Comparison of ENCODE assay signal across 9 cellular contexts in the genomic region with DNA sequence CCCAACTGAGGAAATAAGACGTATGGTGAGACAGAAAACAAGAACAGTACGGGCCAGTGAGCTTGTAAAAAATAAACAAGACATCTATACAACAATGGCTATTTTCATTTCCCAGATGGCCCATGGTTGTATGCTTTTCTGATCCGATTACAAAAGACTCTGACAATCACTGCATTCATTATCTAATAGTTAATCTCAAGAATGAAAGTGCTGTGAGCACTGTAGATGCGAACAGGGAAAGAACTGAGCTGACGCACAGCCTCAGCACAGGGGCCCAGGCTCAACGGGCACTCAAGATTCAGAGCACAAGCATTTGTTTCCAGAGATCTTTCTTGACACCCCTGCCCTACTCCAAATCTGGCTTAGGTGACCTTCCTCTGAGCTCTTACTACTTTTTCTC. TPM values are rescaled to one million over a fixed set of nuclear protein-coding genes. Genes with fewer than 3 reads are reported as not detected.
DNase-seq lines count a peak whose midpoint lies in the region; ATAC-seq and TF ChIP-seq lines count a peak whose summit lies in the region.
"Had no signal": no experiment of that assay in that cellular context is flagged by ENCODE, and none has a peak within 500 bp of the region (broad histone marks: within the 10 kb centered on the region; RNA-seq: fewer than 3 reads in every experiment).

No MANE protein-coding gene starts in this region.

- DNase-seq in neural crest cell (ENCODE audit: low read depth, low spot score) (no peak), OCI-M1 (lab: John Stamatoyannopoulos, UW) (no peak), GM13977 (ENCODE audit: low spot score) (no peak), activated gamma-delta T cell (lab: John Stamatoyannopoulos, UW) (no peak)
- no peak for DNase-seq in stimulated activated naive CD8-positive, alpha-beta T cell treated with anti-CD3 and anti-CD28 coated beads, Interleukin-15, Interleukin-2, amounts not matched to agents 100 U/mL and 50 U/mL, for 24 hours
- DNase-seq: NCI-H2227 treated with DMSO at 0.1 percent for 48 hours had no signal

- peak overlapping the region; percentile 61 for H3K4me3 Mint-ChIP-seq in dendritic cell treated with granulocyte-macrophage colony-stimulating factor and Interleukin-4, amounts not matched to agents 40 ng/mL and 50 ng/mL, for 4 days
- peak overlapping the region; percentile 5 for H3K4me3 Mint-ChIP-seq in neural crest cell

- no peak overlapping the region for H3K4me3 ChIP-seq in BLaER1

- no peaks in the 10 kb centered on the region for H3K9me3 Mint-ChIP-seq in dendritic cell treated with granulocyte-macrophage colony-stimulating factor and Interleukin-4, amounts not matched to agents 40 ng/mL and 50 ng/mL, for 4 days
- H3K9me3 Mint-ChIP-seq in neural crest cell, result no peaks in the 10 kb centered on the region

- H3K36me3 Mint-ChIP-seq in dendritic cell treated with granulocyte-macrophage colony-stimulating factor and Interleukin-4, amounts not matched to agents 40 ng/mL and 50 ng/mL, for 4 days (ENCODE audit: low read depth), result peaks cover 96% of the 10 kb centered on the region
- peaks cover 8% of the 10 kb centered on the region for H3K36me3 Mint-ChIP-seq in neural crest cell (ENCODE audit: low read depth)

- in situ Hi-C loops in GM13977 (cut with MboI; ENCODE audit: low pct_unique_long_range_greater_than_20kb, low sequenced_read_pairs, unreplicated experiment), result no loop called here

- no peaks in the 10 kb centered on the region for H3K27me3 ChIP-seq in BLaER1

- H4K20me1 ChIP-seq in BLaER1, result peaks cover 84% of the 10 kb centered on the region

- H3K36me3 ChIP-seq in BLaER1, result peaks cover 68% of the 10 kb centered on the region

- intact Hi-C loops in dendritic cell treated with granulocyte-macrophage colony-stimulating factor and Interleukin-4, amounts not matched to agents 40 ng/mL and 50 ng/mL, for 4 days (cut with micrococcal nuclease), result no loop called here

- H3K4me2 ChIP-seq in BLaER1, result peak overlapping the region; percentile 63

- peak; percentile 46 for ATAC-seq in HG03066 (IDR thresholded peaks at IDR 0.05; ENCODE audit: low read depth, unreplicated experiment)
- ATAC-seq in stimulated activated naive CD8-positive, alpha-beta T cell treated with anti-CD3 and anti-CD28 coated beads, Interleukin-15, Interleukin-2, amounts not matched to agents 100 U/mL and 50 U/mL, for 24 hours, result no peak

- peaks cover 79% of the 10 kb centered on the region for H3K4me1 Mint-ChIP-seq in dendritic cell treated with granulocyte-macrophage colony-stimulating factor and Interleukin-4, amounts not matched to agents 40 ng/mL and 50 ng/mL, for 4 days (ENCODE audit: low read depth)
- peaks cover 43% of the 10 kb centered on the region for H3K4me1 Mint-ChIP-seq in neural crest cell

- peak overlapping the region; percentile 26; the same call in 1 of the 2 replicates for H3K9ac ChIP-seq in BLaER1

- H3K9me3 ChIP-seq in BLaER1, result no peaks in the 10 kb centered on the region

- no peak for TF ChIP-seq CTCF in neural crest cell (conservative IDR thresholded peaks at IDR 0.05)
- no peak for TF ChIP-seq CTCF in GM13977 (IDR thresholded peaks at IDR 0.05; ENCODE audit: extremely low read depth, insufficient read depth, missing control alignments)

- peaks cover 54% of the 10 kb centered on the region for H3K4me1 ChIP-seq in BLaER1

- H3K27ac ChIP-seq in BLaER1, result no peak overlapping the region

- H3K27me3 Mint-ChIP-seq in dendritic cell treated with granulocyte-macrophage colony-stimulating factor and Interleukin-4, amounts not matched to agents 40 ng/mL and 50 ng/mL, for 4 days, result no peaks in the 10 kb centered on the region
- no peaks in the 10 kb centered on the region for H3K27me3 Mint-ChIP-seq in neural crest cell (ENCODE audit: low read depth)

- peak overlapping the region; percentile 83 for H3K27ac Mint-ChIP-seq in dendritic cell treated with granulocyte-macrophage colony-stimulating factor and Interleukin-4, amounts not matched to agents 40 ng/mL and 50 ng/mL, for 4 days
- H3K27ac Mint-ChIP-seq in neural crest cell (ENCODE audit: unreplicated experiment), result no peak overlapping the region

RNA-seq across cellular contexts. Expression of a gene that starts 6.9 kb away (rescaled TPM):
- total RNA-seq in neural crest cell, result 18.6 and 20.0 TPM in 2 replicates
